9 cellular contexts compared by ENCODE assay signal in genomic region chr19:873084-874019, GRCh38. TPM values are rescaled to one million over a fixed set of nuclear protein-coding genes. Genes with fewer than 3 reads are reported as not detected.
DNase-seq lines count a peak whose midpoint lies in the region; ATAC-seq and TF ChIP-seq lines count a peak whose summit lies in the region.
"Had no signal": no experiment of that assay in that cellular context is flagged by ENCODE, and none has a peak within 500 bp of the region (broad histone marks: within the 10 kb centered on the region; RNA-seq: fewer than 3 reads in every experiment).

No MANE protein-coding gene starts in this region.

- no peaks in the 10 kb centered on the region for H3K9me3 ChIP-seq in SK-N-MC (ENCODE audit: low read depth, low read length)
- no peaks in the 10 kb centered on the region for H3K9me3 ChIP-seq in PC-3 (ENCODE audit: low read length)

- H3K4me2 ChIP-seq in PC-3 (ENCODE audit: low read length): no peak overlapping the region

- ATAC-seq in naive B cell (ENCODE audit: low read depth in 2 of 2) (peak; percentile 79 to 85), GM21529 (IDR thresholded peaks at IDR 0.05; ENCODE audit: unreplicated experiment) (no peak), PC-3 (no peak), GM18519 (IDR thresholded peaks at IDR 0.05; ENCODE audit: low FRiP score, unreplicated experiment) (no peak), GM19351 (IDR thresholded peaks at IDR 0.05; ENCODE audit: unreplicated experiment) (no peak)

- H3K9ac ChIP-seq in SK-N-MC (ENCODE audit: insufficient read length) (no peak overlapping the region), PC-3 (ENCODE audit: low read length) (no peak overlapping the region)

- no peak for TF ChIP-seq CTCF in PC-3 (conservative IDR thresholded peaks at IDR 0.05; ENCODE audit: low read depth, low read length)

- H3F3A ChIP-seq in PC-3 (ENCODE audit: low read length, unreplicated experiment): no peaks in the 10 kb centered on the region

- H3K27me3 ChIP-seq in PC-3 (ENCODE audit: low read length): no peaks in the 10 kb centered on the region

- CTCF ChIA-PET in PC-3 (lab: Charles Lee): no interaction called here

- no peaks in the 10 kb centered on the region for H3K79me2 ChIP-seq in PC-3 (ENCODE audit: low read length)

- DNase-seq in GM19240 (ENCODE audit: insufficient read length, low spot score) (peak; percentile 91), SK-N-MC (ENCODE audit: low read depth, low spot score) (peak; percentile 83), naive B cell (no peak), PC-3 (no peak)
- DNase-seq in activated gamma-delta T cell treated with anti-CD3 and anti-CD28 coated beads, Interleukin-2, amount 50 U/mL, for 16 hours (ENCODE audit: low read depth): peak; percentile 58

- peaks cover 24% of the 10 kb centered on the region for H3K36me3 ChIP-seq in SK-N-MC (ENCODE audit: insufficient read depth, low read length)
- H3K36me3 ChIP-seq in PC-3 (ENCODE audit: low read depth, low read length): no peaks in the 10 kb centered on the region; the same call in 1 of the 2 replicates

- H3K27ac ChIP-seq in SK-N-MC (peak overlapping the region; percentile 8; the same call in 1 of the 2 replicates), PC-3 (ENCODE audit: low read length) (no peak overlapping the region)

- H3K4me1 Mint-ChIP-seq in naive B cell: peaks cover 0 to 13% (median 9%) of the 10 kb centered on the region in 3 donors

- BruUV-seq in PC-3 (replicated peaks; lab: Mats Ljungman, UMichigan): no TSS peak

- POLR2A ChIA-PET in PC-3 (lab: Charles Lee; ENCODE audit: unreplicated experiment): no interaction called here

- no peak overlapping the region for H2AFZ ChIP-seq in PC-3 (ENCODE audit: low read length)

- peak overlapping the region in 5 of 8 donors; percentile 49 to 74 (median 59) for H3K4me3 Mint-ChIP-seq in naive B cell

- peak overlapping the region in 1 of 6 donors; percentile 82 for H3K27ac Mint-ChIP-seq in naive B cell

- intact Hi-C loops in PC-3 (cut with micrococcal nuclease): no loop called here

- no peaks in the 10 kb centered on the region for H3K9me2 ChIP-seq in PC-3 (replicated peaks; ENCODE audit: low read length)

- H4K20me1 ChIP-seq in PC-3 (ENCODE audit: low read length): no peaks in the 10 kb centered on the region

- H3K36me3 Mint-ChIP-seq in naive B cell: peaks cover 0 to 9% of the 10 kb centered on the region in 2 donors

- no peaks in the 10 kb centered on the region for H3K9me3 Mint-ChIP-seq in naive B cell

- H3K4me3 ChIP-seq in SK-N-MC (no peak overlapping the region), PC-3 (ENCODE audit: low read length) (no peak overlapping the region)

- H3K27me3 Mint-ChIP-seq in naive B cell: no peaks in the 10 kb centered on the region

- peaks cover 12% of the 10 kb centered on the region for H3K4me1 ChIP-seq in PC-3 (ENCODE audit: insufficient read depth, low read length)

RNA-seq across cellular contexts. Expression of gene CFD, which starts 13.9 kb away (rescaled TPM):
- polyA plus RNA-seq in naive B cell (ENCODE audit: low read depth in 6 of 6): 1 to 10 TPM in 5 of 6 donors, not detected in 1; 1.2 to 3.2 (median 1.8) TPM
- 22.4 and 38.0 TPM in 2 replicates for total RNA-seq in PC-3 (2014; rRNA removed)

RNA-seq across cellular contexts. Expression of gene MED16, which starts 19.6 kb away (rescaled TPM):
- 10 to 100 TPM; 34.0 to 89.4 (median 51.1) TPM for polyA plus RNA-seq in naive B cell (ENCODE audit: low read depth in 6 of 6)
- total RNA-seq in PC-3 (2014; rRNA removed): 25.9 and 41.6 TPM in 2 replicates

RNA-seq across cellular contexts. Expression of gene RNU6-9, which starts 19.9 kb away (rescaled TPM):
- polyA plus RNA-seq in naive B cell (ENCODE audit: low read depth in 6 of 6): not detected
- not detected in 2 replicates for total RNA-seq in PC-3 (2014; rRNA removed)
- total RNA-seq: liver had no signal
- polyA plus RNA-seq: liver had no signal

RNA-seq across cellular contexts. Expression of gene ELANE, which starts 21.2 kb away (rescaled TPM):
- not detected for polyA plus RNA-seq in naive B cell (ENCODE audit: low read depth in 6 of 6)
- total RNA-seq in PC-3 (2014; rRNA removed): not detected in 2 replicates

RNA-seq across cellular contexts. Expression of gene PRTN3, which starts 32.6 kb away (rescaled TPM):
- polyA plus RNA-seq in naive B cell (ENCODE audit: low read depth in 6 of 6): not detected
- 0.29 and 0.40 TPM in 2 replicates for total RNA-seq in PC-3 (2014; rRNA removed)

Comparison
In these comparisons a context has a peak if more than half of its experiments do, and no peak if none do; other contexts are left out.
1. DNase-seq: peak in GM19240 (single experiment), SK-N-MC (single experiment) and activated gamma-delta T cell treated with anti-CD3 and anti-CD28 coated beads, Interleukin-2, amount 50 U/mL, for 16 hours (single experiment); none in naive B cell (single experiment) and PC-3 (single experiment).
2. ATAC-seq: peak in naive B cell (2 of 2); none in GM21529 (single experiment), PC-3 (single experiment), GM18519 (single experiment) and GM19351 (single experiment).